In the genomic region with DNA sequence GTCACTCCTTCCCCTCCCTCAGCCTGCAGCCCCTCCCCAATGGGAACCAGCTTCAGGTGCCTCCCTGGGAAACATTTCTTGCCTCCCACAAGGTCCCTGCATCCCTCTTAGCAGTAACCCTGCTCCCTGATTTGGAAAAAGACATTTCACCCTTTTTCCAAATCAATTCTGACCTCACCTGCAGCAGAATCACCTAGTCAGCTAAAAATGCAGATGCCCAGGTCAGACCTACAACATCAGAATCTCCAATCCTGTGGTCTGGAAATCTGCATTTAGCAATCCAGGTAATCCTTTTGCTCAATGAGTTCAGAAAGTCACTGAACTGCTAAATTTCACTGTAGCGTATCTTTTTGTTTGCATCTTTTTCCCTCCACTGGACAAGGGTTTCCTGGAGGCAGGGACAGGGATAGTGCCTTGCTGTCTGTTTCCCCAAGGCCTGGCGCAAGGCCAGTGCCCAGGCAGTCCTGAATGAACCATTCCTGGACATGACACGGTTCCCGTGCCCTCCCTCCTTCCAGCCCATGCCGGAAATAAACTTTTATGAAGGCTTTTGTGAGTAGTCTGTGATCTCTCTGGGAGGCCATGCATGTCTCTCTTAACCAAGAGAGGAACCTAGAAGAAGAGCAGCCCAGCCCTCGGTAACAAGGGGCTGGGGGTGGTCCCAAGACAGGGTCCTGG, we compare ENCODE assay signal across 10 cellular contexts. TPM values are rescaled to one million over a fixed set of nuclear protein-coding genes. Genes with fewer than 3 reads are reported as not detected.
DNase-seq lines count a peak whose midpoint lies in the region; ATAC-seq, FAIRE-seq and TF ChIP-seq lines count a peak whose summit lies in the region.
"Had no signal": no experiment of that assay in that cellular context is flagged by ENCODE, and none has a peak within 500 bp of the region (broad histone marks: within the 10 kb centered on the region; RNA-seq: fewer than 3 reads in every experiment).

No MANE protein-coding gene starts in this region.

- POLR2A ChIA-PET in SK-N-SH (lab: Yijun Ruan, JAX) = no interaction called here

- intact Hi-C loops in prostate gland (cut with DNase I) = no loop called here

- no peaks in the 10 kb centered on the region for H3K9me2 ChIP-seq in SK-N-SH

- no peak overlapping the region for H2AFZ ChIP-seq in SK-N-SH (ENCODE audit: low read depth)

- no peak for TF ChIP-seq RAD21 in SK-N-SH (IDR thresholded peaks at IDR 0.05; ENCODE audit: low read length)

- no peaks in the 10 kb centered on the region for H4K20me1 ChIP-seq in SK-N-SH (ENCODE audit: insufficient read depth)

- peak overlapping the region; percentile 55 to 56; a peak in 3 of 4 replicates for H3K27ac ChIP-seq in SK-N-SH (ENCODE audit: low read depth in 2 of 2, low read length in 1 of 2)
- peak overlapping the region in 1 of 2 donors; percentile 52 for H3K27ac ChIP-seq in prostate gland

- ATAC-seq in HG03108 (IDR thresholded peaks at IDR 0.05; ENCODE audit: unreplicated experiment) (no peak), GM18517 (IDR thresholded peaks at IDR 0.05; ENCODE audit: unreplicated experiment) (no peak)
- ATAC-seq: activated CD8-positive, alpha-beta T cell treated with anti-CD3 and anti-CD28 coated beads for 36 hours had no signal

- H3K4me3 ChIP-seq in SK-N-SH (ENCODE audit: low read depth in 2 of 2, low read length in 1 of 2) (no peak overlapping the region), foreskin fibroblast (ENCODE audit: low read depth in 1 of 2, low read length in 2 of 2) (no peak overlapping the region), prostate gland (no peak overlapping the region)

- TF ChIP-seq CTCF in SK-N-SH (IDR thresholded peaks at IDR 0.05) (no peak), foreskin fibroblast (IDR thresholded peaks at IDR 0.05; ENCODE audit: low read depth, low read length) (no peak), prostate gland (IDR thresholded peaks at IDR 0.05) (no peak)

- peak overlapping the region; percentile 38; the same call in 1 of the 2 replicates for H3K9ac ChIP-seq in SK-N-SH

- CTCF ChIA-PET in SK-N-SH (lab: Yijun Ruan, JAX) = interaction anchor here (1.1 to 1.2 kb wide), 2 partner anchors 14 to 69 kb away, joined by 3 to 5 read pairs; no protein-coding TSS in a partner anchor

- H3K79me2 ChIP-seq in SK-N-SH (ENCODE audit: insufficient read depth) = peaks cover under 1% of the 10 kb centered on the region; the same call in 1 of the 2 replicates

- H3K4me1 ChIP-seq in SK-N-SH (ENCODE audit: control insufficient read depth in 1 of 2, insufficient read depth in 2 of 2, low read depth in 1 of 2, low read length in 1 of 2) = peaks cover 20 to 27% of the 10 kb centered on the region in 2 experiments
- peaks cover 9% of the 10 kb centered on the region for H3K4me1 ChIP-seq in prostate gland (replicated peaks)

- peaks cover 7% of the 10 kb centered on the region for H3F3A ChIP-seq in SK-N-SH (replicated peaks; ENCODE audit: insufficient read depth)

- H3K36me3 ChIP-seq in SK-N-SH (replicated peaks in 1 of 2; ENCODE audit: control insufficient read depth in 1 of 2, insufficient read depth in 2 of 2, low read length in 1 of 2) (no peaks in the 10 kb centered on the region), prostate gland (no peaks in the 10 kb centered on the region)

- WGBS in SK-N-SH (ENCODE audit: low lambda C conversion rate) = 22% methylated on average over 6 of the region's 6 CpGs
- 16% methylated on average over 6 of the region's 6 CpGs for WGBS in prostate gland

- peak overlapping the region; percentile 60 for H3K4me2 ChIP-seq in SK-N-SH

- H3K9me3 ChIP-seq in SK-N-SH (no peaks in the 10 kb centered on the region), prostate gland (no peaks in the 10 kb centered on the region)

- DNase-seq in EH (ENCODE audit: low read depth) (peak; percentile 88), SK-N-SH (peak; percentile 76), foreskin fibroblast (peak; percentile 74), prostate gland (ENCODE audit: low spot score) (peak; percentile 74), GM19239 (ENCODE audit: insufficient read length, low spot score) (no peak), NCI-H1436 (lab: John Stamatoyannopoulos, UW) (no peak)
- DNase-seq: activated CD8-positive, alpha-beta T cell treated with anti-CD3 and anti-CD28 coated beads for 36 hours had no signal

- H3K27me3 ChIP-seq in SK-N-SH (ENCODE audit: insufficient read depth) (no peaks in the 10 kb centered on the region), prostate gland (replicated peaks; ENCODE audit: insufficient read depth) (no peaks in the 10 kb centered on the region)

- TF ChIP-seq POLR2A in prostate gland (IDR thresholded peaks at IDR 0.05) = no peak

- TF ChIP-seq EP300 in SK-N-SH (IDR thresholded peaks at IDR 0.05; ENCODE audit: borderline replicate concordance in 1 of 2, low read depth in 1 of 2, low read length in 1 of 2) = no peak

- FAIRE-seq in GM19239 (lab: Jason Lieb, UNC) = no peak
- FAIRE-seq: keratinocyte had no signal

TF ChIP-seq in SK-N-SH, 30 proteins besides CTCF, POLR2A, EP300 and RAD21:
- TF ChIP-seq NFIC (IDR thresholded peaks at IDR 0.05; ENCODE audit: borderline replicate concordance) = peak; percentile 77; the same call in 1 of the 2 replicates
- TF ChIP-seq, protein P1, sequence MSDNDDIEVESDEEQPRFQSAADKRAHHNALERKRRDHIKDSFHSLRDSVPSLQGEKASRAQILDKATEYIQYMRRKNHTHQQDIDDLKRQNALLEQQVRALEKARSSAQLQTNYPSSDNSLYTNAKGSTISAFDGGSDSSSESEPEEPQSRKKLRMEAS (IDR thresholded peaks at IDR 0.05; ENCODE audit: low read depth) = 0 out of 2 replicates have a peak, but pooled peaks have one; percentile 23
- TF ChIP-seq ELF1 (IDR thresholded peaks at IDR 0.05) = 0 out of 2 replicates have a peak, but pooled peaks have one; percentile 39
- TF ChIP-seq TCF12 (IDR thresholded peaks at IDR 0.05) = peak; percentile 35; the same call in 1 of the 2 replicates
- peak; percentile 12; the same call in 1 of the 2 replicates for TF ChIP-seq RXRA (IDR thresholded peaks at IDR 0.05; ENCODE audit: borderline replicate concordance, low read depth)
- TF ChIP-seq, protein P2, sequence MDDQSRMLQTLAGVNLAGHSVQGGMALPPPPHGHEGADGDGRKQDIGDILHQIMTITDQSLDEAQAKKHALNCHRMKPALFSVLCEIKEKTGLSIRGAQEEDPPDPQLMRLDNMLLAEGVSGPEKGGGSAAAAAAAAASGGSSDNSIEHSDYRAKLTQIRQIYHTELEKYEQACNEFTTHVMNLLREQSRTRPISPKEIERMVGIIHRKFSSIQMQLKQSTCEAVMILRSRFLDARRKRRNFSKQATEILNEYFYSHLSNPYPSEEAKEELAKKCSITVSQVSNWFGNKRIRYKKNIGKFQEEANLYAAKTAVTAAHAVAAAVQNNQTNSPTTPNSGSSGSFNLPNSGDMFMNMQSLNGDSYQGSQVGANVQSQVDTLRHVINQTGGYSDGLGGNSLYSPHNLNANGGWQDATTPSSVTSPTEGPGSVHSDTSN (IDR thresholded peaks at IDR 0.05) = peak; percentile 41
- no peak for TF ChIP-seq TEAD4 (IDR thresholded peaks at IDR 0.05; ENCODE audit: borderline replicate concordance, insufficient read depth)
- no peak for TF ChIP-seq GATA2 (CRISPR knock-in tag; IDR thresholded peaks at IDR 0.05)
- 0 out of 2 replicates have a peak, but pooled peaks have one; percentile 12 for TF ChIP-seq REST (IDR thresholded peaks at IDR 0.05; ENCODE audit: low read depth, low read length)

RNA-seq across cellular contexts. Expression of gene COL13A1, which starts 44.0 kb away (rescaled TPM):
- polyA plus RNA-seq in SK-N-SH (2012; rRNA removed) = 21.0 and 26.7 TPM in 2 replicates
- polyA plus RNA-seq in SK-N-SH (2012; cell fraction: cytosol; rRNA removed) = 17.1 and 23.2 TPM in 2 replicates
- 37.4 and 37.6 TPM in 2 replicates for polyA plus RNA-seq in SK-N-SH (2012; cell fraction: nucleus; rRNA removed)
- total RNA-seq in prostate gland = 1 to 10 TPM; 2.1 to 3.0 TPM
- total RNA-seq: activated CD8-positive, alpha-beta T cell treated with anti-CD3 and anti-CD28 coated beads for 36 hours had no signal

Comparison
In these comparisons a context has a peak if more than half of its experiments do, and no peak if none do; other contexts are left out.
1. DNase-seq: peak in EH (single experiment), SK-N-SH (single experiment), foreskin fibroblast (2 of 2) and prostate gland (single experiment); none in GM19239 (single experiment) and NCI-H1436 (single experiment).